In the genomic region with DNA sequence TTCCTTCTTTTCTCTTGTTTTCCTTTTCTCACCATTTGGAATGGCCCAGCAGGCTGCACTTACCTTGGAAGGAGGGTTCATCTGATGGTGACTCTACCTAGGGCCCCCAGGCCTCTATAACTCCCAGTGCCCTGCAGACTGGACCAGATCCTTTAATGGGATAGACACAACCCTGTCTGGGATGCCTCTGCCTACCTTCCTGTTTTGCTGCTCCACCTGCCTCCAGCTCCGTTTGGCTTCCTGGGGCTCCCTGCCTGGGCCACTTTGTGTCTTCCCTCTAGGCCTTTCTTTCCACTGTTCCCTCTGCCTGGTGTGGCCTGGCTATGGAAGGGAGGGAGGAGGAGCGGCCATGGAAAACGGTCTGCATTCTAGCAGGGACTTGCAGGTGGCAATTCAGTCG, we compare ENCODE assay signal across 1 cellular context.
TF ChIP-seq lines count a peak whose summit lies in the region.

No MANE protein-coding gene starts in this region.

TF ChIP-seq in GM23338, 12 proteins besides CTCF, POLR2A, EP300 and RAD21 (continued from another document):
- TF ChIP-seq, protein P1, sequence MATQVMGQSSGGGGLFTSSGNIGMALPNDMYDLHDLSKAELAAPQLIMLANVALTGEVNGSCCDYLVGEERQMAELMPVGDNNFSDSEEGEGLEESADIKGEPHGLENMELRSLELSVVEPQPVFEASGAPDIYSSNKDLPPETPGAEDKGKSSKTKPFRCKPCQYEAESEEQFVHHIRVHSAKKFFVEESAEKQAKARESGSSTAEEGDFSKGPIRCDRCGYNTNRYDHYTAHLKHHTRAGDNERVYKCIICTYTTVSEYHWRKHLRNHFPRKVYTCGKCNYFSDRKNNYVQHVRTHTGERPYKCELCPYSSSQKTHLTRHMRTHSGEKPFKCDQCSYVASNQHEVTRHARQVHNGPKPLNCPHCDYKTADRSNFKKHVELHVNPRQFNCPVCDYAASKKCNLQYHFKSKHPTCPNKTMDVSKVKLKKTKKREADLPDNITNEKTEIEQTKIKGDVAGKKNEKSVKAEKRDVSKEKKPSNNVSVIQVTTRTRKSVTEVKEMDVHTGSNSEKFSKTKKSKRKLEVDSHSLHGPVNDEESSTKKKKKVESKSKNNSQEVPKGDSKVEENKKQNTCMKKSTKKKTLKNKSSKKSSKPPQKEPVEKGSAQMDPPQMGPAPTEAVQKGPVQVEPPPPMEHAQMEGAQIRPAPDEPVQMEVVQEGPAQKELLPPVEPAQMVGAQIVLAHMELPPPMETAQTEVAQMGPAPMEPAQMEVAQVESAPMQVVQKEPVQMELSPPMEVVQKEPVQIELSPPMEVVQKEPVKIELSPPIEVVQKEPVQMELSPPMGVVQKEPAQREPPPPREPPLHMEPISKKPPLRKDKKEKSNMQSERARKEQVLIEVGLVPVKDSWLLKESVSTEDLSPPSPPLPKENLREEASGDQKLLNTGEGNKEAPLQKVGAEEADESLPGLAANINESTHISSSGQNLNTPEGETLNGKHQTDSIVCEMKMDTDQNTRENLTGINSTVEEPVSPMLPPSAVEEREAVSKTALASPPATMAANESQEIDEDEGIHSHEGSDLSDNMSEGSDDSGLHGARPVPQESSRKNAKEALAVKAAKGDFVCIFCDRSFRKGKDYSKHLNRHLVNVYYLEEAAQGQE (IDR thresholded peaks at IDR 0.05; ENCODE audit: unreplicated experiment), result no peak
- no peak for TF ChIP-seq POLR2AphosphoS5 (IDR thresholded peaks at IDR 0.05; ENCODE audit: low read depth)
- TF ChIP-seq ZNF331 (CRISPR knock-in tag; IDR thresholded peaks at IDR 0.05; ENCODE audit: low read depth), result no peak
- TF ChIP-seq NANOG (IDR thresholded peaks at IDR 0.05; ENCODE audit: borderline replicate concordance), result no peak
